ENCODE assay signal across 25 cellular contexts in the genomic region with DNA sequence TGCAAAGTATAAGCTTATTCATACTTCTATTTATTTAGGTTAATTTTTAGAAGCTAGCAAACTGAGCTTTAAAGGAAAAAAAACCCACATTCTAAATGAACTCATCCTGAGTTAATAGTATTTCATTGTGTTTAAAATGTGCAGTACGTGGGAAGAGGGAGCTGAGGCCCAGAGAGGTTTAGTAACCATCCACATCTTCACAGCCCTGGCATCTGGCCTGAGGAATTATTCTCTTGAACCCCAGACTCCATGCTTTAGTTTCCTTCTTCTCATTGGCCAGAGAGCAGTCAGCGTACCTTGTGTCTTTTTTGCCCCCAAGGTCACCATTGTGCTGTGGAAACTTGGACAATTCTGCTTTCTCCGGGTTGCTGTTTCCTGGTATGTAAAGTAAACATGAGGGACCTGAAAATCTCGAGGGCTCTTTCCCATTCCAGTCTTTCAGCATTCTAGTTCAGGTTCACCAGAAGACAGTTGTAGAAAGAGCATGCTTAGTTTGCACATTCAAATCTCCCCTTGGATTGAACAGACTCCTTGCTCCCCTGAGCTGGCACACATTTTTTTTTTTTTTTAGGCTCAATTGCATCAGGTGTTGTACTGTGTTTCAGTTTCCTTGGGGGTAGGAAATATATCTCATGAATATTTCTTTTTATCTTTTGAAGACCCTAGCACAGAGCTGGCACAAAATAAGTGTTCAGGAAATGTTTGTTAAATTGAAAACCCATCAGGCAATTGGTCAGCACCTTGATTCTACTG.
"Had no signal": no experiment of that assay in that cellular context is flagged by ENCODE, and none has a peak within 500 bp of the region (broad histone marks: within the 10 kb centered on the region; RNA-seq: fewer than 3 reads in every experiment).

No MANE protein-coding gene starts in this region.

- H3K4me3 ChIP-seq: breast epithelium, tibial artery had no signal

- H3K4me1 ChIP-seq: breast epithelium, parathyroid adenoma, tibial artery had no signal

- H3K9me3 ChIP-seq: breast epithelium, neutrophil, tibial artery had no signal

- H3K9me3 Mint-ChIP-seq: activated naive CD4-positive, alpha-beta T cell treated with anti-CD3 and anti-CD28 coated beads for 36 hours; activated naive CD8-positive, alpha-beta T cell treated with anti-CD3 and anti-CD28 coated beads, Interleukin-2, amount 10 ng/mL, durations not matched to agents 7 days and 5 days; activated T-cell treated with anti-CD3 and anti-CD28 coated beads, Interleukin-2, amount 50 U/mL, for 72 hours; central memory CD8-positive, alpha-beta T cell; nephron; stimulated activated naive CD8-positive, alpha-beta T cell treated with anti-CD3 and anti-CD28 coated beads, Interleukin-15, Interleukin-2, amounts not matched to agents 100 ng/mL and 50 ng/mL, for 24 hours; T-helper 2 cell treated with Interferon-gamma antibody and Interleukin-4, amounts not matched to agents 5 μg/mL and 100 μg/mL, for 36 hours had no signal

- H3K4me1 Mint-ChIP-seq: activated naive CD8-positive, alpha-beta T cell treated with anti-CD3 and anti-CD28 coated beads, Interleukin-2, amount 10 ng/mL, durations not matched to agents 7 days and 5 days; central memory CD8-positive, alpha-beta T cell; memory B cell had no signal

- H3K27me3 Mint-ChIP-seq: central memory CD8-positive, alpha-beta T cell had no signal

- H3K36me3 Mint-ChIP-seq: activated naive CD8-positive, alpha-beta T cell treated with anti-CD3 and anti-CD28 coated beads, Interleukin-2, amount 10 ng/mL, durations not matched to agents 7 days and 5 days; memory B cell had no signal

- H3K4me3 Mint-ChIP-seq: activated naive CD4-positive, alpha-beta T cell treated with anti-CD3 and anti-CD28 coated beads for 36 hours; activated naive CD8-positive, alpha-beta T cell treated with anti-CD3 and anti-CD28 coated beads, Interleukin-2, amount 10 ng/mL, durations not matched to agents 7 days and 5 days; activated T-cell treated with anti-CD3 and anti-CD28 coated beads, Interleukin-2, amount 50 U/mL, for 72 hours; central memory CD8-positive, alpha-beta T cell; memory B cell; nephron; stimulated activated naive CD8-positive, alpha-beta T cell treated with anti-CD3 and anti-CD28 coated beads, Interleukin-15, Interleukin-2, amounts not matched to agents 100 ng/mL and 50 ng/mL, for 24 hours; T-helper 2 cell treated with Interferon-gamma antibody and Interleukin-4, amounts not matched to agents 5 μg/mL and 100 μg/mL, for 36 hours had no signal

- H2AFZ ChIP-seq: parathyroid adenoma had no signal

- H3K27ac Mint-ChIP-seq: activated naive CD4-positive, alpha-beta T cell treated with anti-CD3 and anti-CD28 coated beads for 36 hours; activated naive CD8-positive, alpha-beta T cell treated with anti-CD3 and anti-CD28 coated beads, Interleukin-2, amount 10 ng/mL, durations not matched to agents 7 days and 5 days; activated T-cell treated with anti-CD3 and anti-CD28 coated beads, Interleukin-2, amount 50 U/mL, for 72 hours; memory B cell; nephron; stimulated activated naive CD8-positive, alpha-beta T cell treated with anti-CD3 and anti-CD28 coated beads, Interleukin-15, Interleukin-2, amounts not matched to agents 100 ng/mL and 50 ng/mL, for 24 hours; T-helper 2 cell treated with Interferon-gamma antibody and Interleukin-4, amounts not matched to agents 5 μg/mL and 100 μg/mL, for 36 hours had no signal

- DNase-seq: activated CD4-positive, alpha-beta T cell treated with anti-CD3 and anti-CD28 coated beads, Interleukin-2, amount 50 U/mL, for 4 hours; activated CD8-positive, alpha-beta memory T cell treated with anti-CD3 and anti-CD28 coated beads for 24 hours; activated CD8-positive, alpha-beta memory T cell treated with anti-CD3 and anti-CD28 coated beads, Interleukin-2, amount 50 U/mL, for 48 hours; activated effector memory CD4-positive, alpha-beta T cell treated with Interleukin-2 at 50 U/mL for 16 hours; activated naive CD4-positive, alpha-beta T cell treated with anti-CD3 and anti-CD28 coated beads for 36 hours; activated naive CD8-positive, alpha-beta T cell treated with anti-CD3 and anti-CD28 coated beads, Interleukin-2, amount 10 ng/mL, durations not matched to agents 7 days and 5 days; activated T-cell treated with anti-CD3 and anti-CD28 coated beads, Interleukin-2, amount 50 U/mL, for 72 hours; amniotic stem cell; effector memory CD4-positive, alpha-beta T cell; foreskin melanocyte; kidney; right cardiac atrium; stimulated activated CD4-positive, alpha-beta T cell treated with anti-CD3 and anti-CD28 coated beads, Interleukin-12 subunit alpha, Interleukin-12 subunit beta, amount 100 ng/mL, for 4 hours; stimulated activated CD4-positive, alpha-beta T cell treated with anti-CD3 and anti-CD28 coated beads, Interleukin-4, amount 100 ng/mL, for 4 hours; substantia nigra; tibial artery had no signal

- H3K9ac ChIP-seq: parathyroid adenoma had no signal

- H3K36me3 ChIP-seq: breast epithelium, neutrophil, tibial artery had no signal

- ATAC-seq: activated T-cell treated with anti-CD3 and anti-CD28 coated beads, Interleukin-2, amount 50 U/mL, for 72 hours; left lobe of liver; right cardiac atrium had no signal

- H3K79me2 ChIP-seq: parathyroid adenoma had no signal

- H3K27ac ChIP-seq: breast epithelium, neutrophil, parathyroid adenoma, tibial artery had no signal

- H3K27me3 ChIP-seq: neutrophil had no signal
